13 cellular contexts compared by ENCODE assay signal in genomic region chr2:134360750-134361487, GRCh38.
DNase-seq lines count a peak whose midpoint lies in the region; ATAC-seq and TF ChIP-seq lines count a peak whose summit lies in the region.
"Had no signal": no experiment of that assay in that cellular context is flagged by ENCODE, and none has a peak within 500 bp of the region (broad histone marks: within the 10 kb centered on the region; RNA-seq: fewer than 3 reads in every experiment).

No MANE protein-coding gene starts in this region.

- H3K36me3 Mint-ChIP-seq in nephron progenitor cell (ENCODE audit: low read depth): peaks cover 27% of the 10 kb centered on the region

- no peak overlapping the region for H3K4me3 Mint-ChIP-seq in nephron progenitor cell
- H3K4me3 Mint-ChIP-seq: T-helper 1 cell treated with Interleukin-12 subunit alpha and Interleukin-12 subunit beta and Interleukin-4 antibody, amounts not matched to agents 30 μg/mL and 1 μg/mL, for 36 hours had no signal

- no peak for TF ChIP-seq CTCF in fibroblast of the aortic adventitia (IDR thresholded peaks at IDR 0.05; ENCODE audit: insufficient read depth, low read length)
- TF ChIP-seq CTCF in nephron progenitor cell (IDR thresholded peaks at IDR 0.05): no peak

- no peak overlapping the region for H3K4me3 ChIP-seq in fibroblast of the aortic adventitia (ENCODE audit: low read depth, low read length)
- H3K4me3 ChIP-seq: BLaER1 treated with 17β-estradiol and CSF1 and Interleukin-3, amounts not matched to agents 10 nM and 100 nM had no signal

- H3K27me3 Mint-ChIP-seq in nephron progenitor cell (ENCODE audit: low read depth, poor library complexity): no peaks in the 10 kb centered on the region

- ATAC-seq in GM19351 (IDR thresholded peaks at IDR 0.05; ENCODE audit: unreplicated experiment): no peak
- ATAC-seq in GM21786 (IDR thresholded peaks at IDR 0.05; ENCODE audit: unreplicated experiment): no peak

- DNase-seq in C1 segment of cervical spinal cord (lab: John Stamatoyannopoulos, UW): peak in 13 of 14 donors; percentile 13 to 95 (median 51)
- peak; percentile 73 for DNase-seq in NCI-H2171 treated with DMSO at 0.1 percent for 48 hours (lab: John Stamatoyannopoulos, UW)
- DNase-seq in fibroblast of the aortic adventitia (ENCODE audit: low read depth): peak; percentile 42
- DNase-seq in nephron progenitor cell: no peak
- no peak for DNase-seq in activated effector memory CD4-positive, alpha-beta T cell treated with Interleukin-2 at 50 U/mL for 16 hours
- DNase-seq in activated CD8-positive, alpha-beta memory T cell treated with anti-CD3 and anti-CD28 coated beads, Interleukin-2, amount 50 U/mL, for 4 hours: no peak
- DNase-seq: activated naive CD4-positive, alpha-beta T cell treated with anti-CD3 and anti-CD28 coated beads, Interleukin-2, amount 50 U/mL, for 16 hours; GF-D8; left colon had no signal

- no peaks in the 10 kb centered on the region for H3K9me3 Mint-ChIP-seq in nephron progenitor cell
- H3K9me3 Mint-ChIP-seq: T-helper 1 cell treated with Interleukin-12 subunit alpha and Interleukin-12 subunit beta and Interleukin-4 antibody, amounts not matched to agents 30 μg/mL and 1 μg/mL, for 36 hours had no signal

- H3K4me1 Mint-ChIP-seq in nephron progenitor cell: peaks cover 25% of the 10 kb centered on the region

- H3K27ac Mint-ChIP-seq in nephron progenitor cell: peak overlapping the region; percentile 87
- H3K27ac Mint-ChIP-seq: T-helper 1 cell treated with Interleukin-12 subunit alpha and Interleukin-12 subunit beta and Interleukin-4 antibody, amounts not matched to agents 30 μg/mL and 1 μg/mL, for 36 hours had no signal

Comparison
In these comparisons a context has a peak if more than half of its experiments do, and no peak if none do; other contexts are left out.
1. DNase-seq: peak in C1 segment of cervical spinal cord (13 of 14), NCI-H2171 treated with DMSO at 0.1 percent for 48 hours (single experiment) and fibroblast of the aortic adventitia (single experiment); none in nephron progenitor cell (single experiment), activated effector memory CD4-positive, alpha-beta T cell treated with Interleukin-2 at 50 U/mL for 16 hours (single experiment) and activated CD8-positive, alpha-beta memory T cell treated with anti-CD3 and anti-CD28 coated beads, Interleukin-2, amount 50 U/mL, for 4 hours (single experiment).